In genomic region chr1:16020878-16021277, GRCh38 we compare ENCODE assay signal across 6 cellular contexts. TPM values are rescaled to one million over a fixed set of nuclear protein-coding genes. Genes with fewer than 3 reads are reported as not detected.
DNase-seq lines count a peak whose midpoint lies in the region; ATAC-seq, FAIRE-seq and TF ChIP-seq lines count a peak whose summit lies in the region.
"Not testable (repeated sequence)": the region's sequence is repeated elsewhere in the genome, so short reads cannot be mapped to it uniquely, and the experiment has no call there.
"Had no signal": no experiment of that assay in that cellular context is flagged by ENCODE, and none has a peak within 500 bp of the region (broad histone marks: within the 10 kb centered on the region; RNA-seq: fewer than 3 reads in every experiment).

No MANE protein-coding gene starts in this region.

- not testable (repeated sequence) for H3K27me3 ChIP-seq in pancreas

- H3K9me3 ChIP-seq in pancreas: not testable (repeated sequence)

- H3K4me1 Mint-ChIP-seq in activated T-helper 17 cell treated with anti-CD3 and anti-CD28 coated beads, Interleukin-2, amount 50 U/mL, for 72 hours: not testable (repeated sequence)

- H3K4me1 ChIP-seq in pancreas: peaks cover 6 to 12% (median 7%) of the 10 kb centered on the region in 3 donors

- H3K27ac Mint-ChIP-seq in activated T-helper 17 cell treated with anti-CD3 and anti-CD28 coated beads, Interleukin-2, amount 50 U/mL, for 72 hours: not testable (repeated sequence)

- not testable (repeated sequence) for H3K9me3 Mint-ChIP-seq in activated T-helper 17 cell treated with anti-CD3 and anti-CD28 coated beads, Interleukin-2, amount 50 U/mL, for 72 hours

- not testable (repeated sequence) for H3K4me3 ChIP-seq in pancreas

- 50 to 61% methylated on average over 9 of the region's 9 CpGs for WGBS in pancreas, 2 donors

- peak; percentile 19 for ATAC-seq in activated T-helper 17 cell treated with anti-CD3 and anti-CD28 coated beads, Interleukin-2, amount 50 U/mL, for 72 hours (replicated peaks)
- ATAC-seq in pancreas: peak in 3 of 4 donors; percentile 26 to 62 (median 34)

- FAIRE-seq in pancreas (lab: Jason Lieb, UNC): not testable (repeated sequence)

- DNase-seq in pancreas: peak in 1 of 6 donors; percentile 55

- not testable (repeated sequence) for H3K27me3 Mint-ChIP-seq in activated T-helper 17 cell treated with anti-CD3 and anti-CD28 coated beads, Interleukin-2, amount 50 U/mL, for 72 hours

- H3K4me3 Mint-ChIP-seq in activated T-helper 17 cell treated with anti-CD3 and anti-CD28 coated beads, Interleukin-2, amount 50 U/mL, for 72 hours: not testable (repeated sequence)

- TF ChIP-seq CTCF in pancreas (IDR thresholded peaks at IDR 0.05): not testable (repeated sequence)

- not testable (repeated sequence) for H3K27ac ChIP-seq in pancreas

- intact Hi-C loops in pancreas (cut with DNase I): not testable (repeated sequence)

- H3K36me3 ChIP-seq in pancreas: not testable (repeated sequence)

- H3K36me3 Mint-ChIP-seq in activated T-helper 17 cell treated with anti-CD3 and anti-CD28 coated beads, Interleukin-2, amount 50 U/mL, for 72 hours (ENCODE audit: low read depth): not testable (repeated sequence)

RNA-seq across cellular contexts. Expression of gene CLCNKA, which starts 1.0 kb away (rescaled TPM):
- under 1 TPM in 1 of 2 donors, not detected in 1; 0.40 TPM for total RNA-seq in activated T-helper 17 cell treated with anti-CD3 and anti-CD28 coated beads, Interleukin-2, amount 50 U/mL, for 72 hours
- total RNA-seq in pancreas: 1 to 10 TPM in 3 of 6 donors, under 1 TPM in 3; 0.67 to 2.9 (median 1.2) TPM
- 1 to 10 TPM; 5.4 to 9.3 TPM for polyA plus RNA-seq in pancreas
- total RNA-seq: activated naive CD8-positive, alpha-beta T cell treated with anti-CD3 and anti-CD28 coated beads, Interleukin-2, amount 10 ng/mL, durations not matched to agents 7 days and 5 days; foreskin keratinocyte; lung microvascular endothelial cell had no signal
- polyA plus RNA-seq: foreskin keratinocyte had no signal

RNA-seq across cellular contexts. Expression of gene HSPB7, which starts 3.0 kb away (rescaled TPM):
- not detected for total RNA-seq in activated T-helper 17 cell treated with anti-CD3 and anti-CD28 coated beads, Interleukin-2, amount 50 U/mL, for 72 hours
- total RNA-seq in pancreas: 1 to 10 TPM in 3 of 6 donors, under 1 TPM in 3; 0.65 to 4.8 (median 1.3) TPM
- 10 to 100 TPM in 1 of 2 donors, 1 to 10 TPM in 1; 4.1 to 10.9 TPM for polyA plus RNA-seq in pancreas
- total RNA-seq: activated naive CD8-positive, alpha-beta T cell treated with anti-CD3 and anti-CD28 coated beads, Interleukin-2, amount 10 ng/mL, durations not matched to agents 7 days and 5 days; foreskin keratinocyte; H9; lung microvascular endothelial cell had no signal
- polyA plus RNA-seq: foreskin keratinocyte had no signal

RNA-seq across cellular contexts. Expression of gene SRARP, which starts 16.8 kb away (rescaled TPM):
- total RNA-seq in activated T-helper 17 cell treated with anti-CD3 and anti-CD28 coated beads, Interleukin-2, amount 50 U/mL, for 72 hours: not detected
- total RNA-seq in pancreas: not detected
- not detected for polyA plus RNA-seq in pancreas
- total RNA-seq: activated naive CD8-positive, alpha-beta T cell treated with anti-CD3 and anti-CD28 coated beads, Interleukin-2, amount 10 ng/mL, durations not matched to agents 7 days and 5 days; foreskin keratinocyte; H9 had no signal
- polyA plus RNA-seq: foreskin keratinocyte had no signal

RNA-seq across cellular contexts. Expression of gene CLCNKB, which starts 22.7 kb away (rescaled TPM):
- under 1 TPM in 1 of 2 donors, not detected in 1; 0.13 TPM for total RNA-seq in activated T-helper 17 cell treated with anti-CD3 and anti-CD28 coated beads, Interleukin-2, amount 50 U/mL, for 72 hours
- 1 to 10 TPM in 1 of 6 donors, under 1 TPM in 5; 0.54 to 1.6 (median 0.74) TPM for total RNA-seq in pancreas
- polyA plus RNA-seq in pancreas: 1 to 10 TPM; 1.5 to 1.7 TPM
- total RNA-seq: activated naive CD8-positive, alpha-beta T cell treated with anti-CD3 and anti-CD28 coated beads, Interleukin-2, amount 10 ng/mL, durations not matched to agents 7 days and 5 days; foreskin keratinocyte; lung microvascular endothelial cell had no signal
- polyA plus RNA-seq: foreskin keratinocyte had no signal

RNA-seq across cellular contexts. Expression of gene ZBTB17, which starts 45.0 kb away (rescaled TPM):
- total RNA-seq in activated T-helper 17 cell treated with anti-CD3 and anti-CD28 coated beads, Interleukin-2, amount 50 U/mL, for 72 hours: 100 to 1,000 TPM in 1 of 2 donors, 10 to 100 TPM in 1; 62.0 to 135 TPM
- 10 to 100 TPM; 16.2 to 24.3 (median 16.7) TPM for total RNA-seq in pancreas
- polyA plus RNA-seq in pancreas: 100 to 1,000 TPM in 1 of 2 donors, 10 to 100 TPM in 1; 90.5 to 106 TPM
